In genomic region chr1:42888013-42888633, GRCh38 we compare ENCODE assay signal across 21 cellular contexts.
"Had no signal": no experiment of that assay in that cellular context is flagged by ENCODE, and none has a peak within 500 bp of the region (broad histone marks: within the 10 kb centered on the region; RNA-seq: fewer than 3 reads in every experiment).

No MANE protein-coding gene starts in this region.

- H3K27ac ChIP-seq: breast epithelium, foreskin keratinocyte, heart right ventricle, left lung, lower lobe of right lung, neutrophil, ovary, skin epidermis, upper lobe of left lung, vagina, WERI-Rb-1 had no signal

- H3K27me3 ChIP-seq: breast epithelium, left lung, ovary, upper lobe of left lung, vagina had no signal

- H3K4me3 ChIP-seq: breast epithelium, heart right ventricle, left lung, lower lobe of right lung, ovary, skin epidermis, upper lobe of left lung, vagina had no signal

- H3K36me3 ChIP-seq: breast epithelium, heart right ventricle, left lung, lower lobe of right lung, neutrophil, ovary, upper lobe of left lung, vagina, WERI-Rb-1 had no signal

- H3K4me1 ChIP-seq: breast epithelium, foreskin keratinocyte, heart right ventricle, left lung, lower lobe of right lung, vagina had no signal

- H3K9me3 ChIP-seq: breast epithelium, heart right ventricle, left lung, lower lobe of right lung, neutrophil, ovary, upper lobe of left lung, vagina had no signal

- DNase-seq: activated CD4-positive, alpha-beta T cell treated with anti-CD3 and anti-CD28 coated beads for 1 hour; activated CD4-positive, alpha-beta T cell treated with anti-CD3 and anti-CD28 coated beads, Interleukin-2, amount 50 U/mL, for 1 hour; activated CD8-positive, alpha-beta memory T cell treated with anti-CD3 and anti-CD28 coated beads, Interleukin-2, amount 10 ng/mL, durations not matched to agents 7 days and 5 days; activated CD8-positive, alpha-beta T cell treated with anti-CD3 and anti-CD28 coated beads for 36 hours; activated T-cell treated with anti-CD3 and anti-CD28 coated beads, Interleukin-2, amount 50 U/mL, for 48 hours; central memory CD4-positive, alpha-beta T cell; foreskin keratinocyte; heart right ventricle; lower lobe of right lung; mesenchymal stem cell; natural killer cell; ovary; stimulated activated CD4-positive, alpha-beta T cell treated with anti-CD3 and anti-CD28 coated beads, Interleukin-12 subunit alpha, Interleukin-12 subunit beta, amount 100 ng/mL, for 4 hours; stimulated activated CD4-positive, alpha-beta T cell treated with anti-CD3 and anti-CD28 coated beads, Interleukin-4, amount 100 ng/mL, for 1 hour; WERI-Rb-1 had no signal
